Comparison of ENCODE assay signal across 1 cellular context in genomic region chr19:30070970-30071632, GRCh38.
TF ChIP-seq lines count a peak whose summit lies in the region.

No MANE protein-coding gene starts in this region.

TF ChIP-seq in IMR-90, 13 proteins besides CTCF, POLR2A, EP300 and RAD21 (continued from another document):
- no peak for TF ChIP-seq RCOR1 (IDR thresholded peaks at IDR 0.05; ENCODE audit: insufficient replicate concordance, low read length)
- no peak for TF ChIP-seq BHLHE40 (IDR thresholded peaks at IDR 0.05; ENCODE audit: low read depth, low read length)
- no peak for TF ChIP-seq CHD1 (IDR thresholded peaks at IDR 0.05; ENCODE audit: low read depth, low read length)
- TF ChIP-seq NFE2L2 (IDR thresholded peaks at IDR 0.05; ENCODE audit: low read depth, low read length), result no peak
- no peak for TF ChIP-seq RFX5 (IDR thresholded peaks at IDR 0.05; ENCODE audit: low read depth, low read length)
- no peak for TF ChIP-seq MAFK (IDR thresholded peaks at IDR 0.05; ENCODE audit: low read depth, low read length)
- no peak for TF ChIP-seq USF2 (IDR thresholded peaks at IDR 0.05; ENCODE audit: low read depth, low read length)
- no peak for TF ChIP-seq FOS (IDR thresholded peaks at IDR 0.05; ENCODE audit: low read depth, low read length)
- TF ChIP-seq MAZ (IDR thresholded peaks at IDR 0.05; ENCODE audit: borderline replicate concordance, low read depth, low read length), result no peak
- TF ChIP-seq SMC3 (IDR thresholded peaks at IDR 0.05; ENCODE audit: low read depth, low read length), result no peak
- no peak for TF ChIP-seq CEBPB (IDR thresholded peaks at IDR 0.05; ENCODE audit: low read depth, low read length)
- no peak for TF ChIP-seq MXI1 (IDR thresholded peaks at IDR 0.05; ENCODE audit: borderline replicate concordance, low read depth, low read length)
